In the genomic region with DNA sequence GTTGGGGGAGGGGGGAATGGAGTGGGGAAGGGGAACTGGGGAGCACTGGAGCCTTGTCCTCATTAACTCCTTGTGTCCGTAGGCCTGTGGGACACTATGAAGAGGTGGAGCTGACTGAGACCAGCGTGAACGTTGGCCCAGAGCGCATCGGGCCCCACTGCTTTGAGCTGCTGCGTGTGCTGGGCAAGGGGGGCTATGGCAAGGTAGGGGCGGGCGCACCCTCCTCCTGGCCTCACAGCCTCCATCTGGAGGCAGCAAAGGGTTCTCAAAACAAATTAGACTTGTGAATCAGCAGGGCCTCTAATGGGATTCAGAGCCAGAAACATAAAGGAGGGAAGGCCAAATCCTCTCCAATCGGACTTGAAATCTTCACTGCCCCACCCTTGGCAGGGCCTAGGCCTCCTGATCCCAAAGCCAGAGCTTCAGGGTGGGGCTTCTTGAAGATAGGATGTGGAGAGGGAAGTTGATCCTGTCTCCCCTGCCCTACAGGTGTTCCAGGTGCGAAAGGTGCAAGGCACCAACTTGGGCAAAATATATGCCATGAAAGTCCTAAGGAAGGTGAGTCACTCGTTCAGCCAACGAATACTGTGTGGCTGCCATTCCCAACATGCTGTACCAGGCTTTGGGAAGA, we compare ENCODE assay signal across 10 cellular contexts. TPM values are rescaled to one million over a fixed set of nuclear protein-coding genes. Genes with fewer than 3 reads are reported as not detected.
DNase-seq lines count a peak whose midpoint lies in the region; ATAC-seq, FAIRE-seq and TF ChIP-seq lines count a peak whose summit lies in the region.
"Had no signal": no experiment of that assay in that cellular context is flagged by ENCODE, and none has a peak within 500 bp of the region (broad histone marks: within the 10 kb centered on the region; RNA-seq: fewer than 3 reads in every experiment).

No MANE protein-coding gene starts in this region.

- DNase-seq in A549 (ENCODE audit: low read depth in 1 of 2, low spot score in 1 of 2) (no peak), chondrocyte (ENCODE audit: low spot score) (no peak), GF-D8 (lab: John Stamatoyannopoulos, UW) (no peak), NCI-H146 (lab: John Stamatoyannopoulos, UW) (no peak)

- FAIRE-seq in A549 (lab: Jason Lieb, UNC), result no peak

- H3K9me3 ChIP-seq in A549, result no peaks in the 10 kb centered on the region
- H3K9me3 ChIP-seq in HUES64 (ENCODE audit: insufficient read depth, low read depth, low read length), result no peaks in the 10 kb centered on the region
- no peaks in the 10 kb centered on the region for H3K9me3 ChIP-seq in mucosa of stomach (ENCODE audit: control insufficient read depth, low read length)

- ATAC-seq in A549 (peak in 1 of 2 experiments; percentile 8; a peak in 3 of 6 replicates), HG03432 (IDR thresholded peaks at IDR 0.05; ENCODE audit: unreplicated experiment) (no peak), HG02970 (IDR thresholded peaks at IDR 0.05; ENCODE audit: low FRiP score, unreplicated experiment) (no peak)

- peak overlapping the region; percentile 90 for H3K4me3 Mint-ChIP-seq in chondrocyte (ENCODE audit: unreplicated experiment)

- peaks cover 2% of the 10 kb centered on the region for H3K36me3 Mint-ChIP-seq in chondrocyte (ENCODE audit: low read depth)

- no peak for TF ChIP-seq EP300 in A549 (IDR thresholded peaks at IDR 0.05)

- POLR2A ChIA-PET in A549 (lab: Yijun Ruan, JAX), result interaction anchor here (0.5 to 1.6 kb wide), 5 partner anchors 10 to 815 kb away, joined by 3 to 5 read pairs (median 4); partner anchors contain the start of gene AIP

- H3K4me3 ChIP-seq in A549 (peak overlapping the region; percentile 73), HUES64 (ENCODE audit: low read length) (peak overlapping the region; percentile 90), mucosa of stomach (ENCODE audit: low read length) (peak overlapping the region; percentile 74)

- H3K27me3 Mint-ChIP-seq in chondrocyte (ENCODE audit: low read depth), result no peaks in the 10 kb centered on the region

- H3K27ac ChIP-seq in A549 (peak overlapping the region; percentile 77 to 94), HUES64 (ENCODE audit: low read depth, low read length) (peak overlapping the region; percentile 31; the same call in 1 of the 2 replicates)

- TF ChIP-seq RAD21 in A549 (conservative IDR thresholded peaks at IDR 0.05 in 1 of 2, IDR thresholded peaks at IDR 0.05 in 1 of 2), result no peak

- H3K27ac Mint-ChIP-seq in chondrocyte (ENCODE audit: unreplicated experiment), result peak overlapping the region; percentile 95

- peaks cover 17% of the 10 kb centered on the region for H3K4me1 Mint-ChIP-seq in chondrocyte (ENCODE audit: low read depth)

- TF ChIP-seq POLR2A in A549 (IDR thresholded peaks at IDR 0.05; ENCODE audit: low read length), result no peak

- peaks cover 22% of the 10 kb centered on the region; the same call in 1 of the 2 replicates for H3K36me3 ChIP-seq in HUES64 (ENCODE audit: insufficient read depth, low read length)
- H3K36me3 ChIP-seq in mucosa of stomach (ENCODE audit: control insufficient read depth, insufficient read depth, low read length), result peaks cover 14% of the 10 kb centered on the region

- H3K9me3 Mint-ChIP-seq in chondrocyte (ENCODE audit: low read depth), result no peaks in the 10 kb centered on the region

- H3K4me1 ChIP-seq in A549 (peaks cover 11% of the 10 kb centered on the region; the same call in 2 of the 3 replicates), HUES64 (ENCODE audit: insufficient read depth, low read length) (0 out of 2 replicates have a peak, but pooled peaks cover 3% of the 10 kb centered on the region), mucosa of stomach (ENCODE audit: control insufficient read depth, insufficient read depth, low read length) (peaks cover 10% of the 10 kb centered on the region)

- WGBS in A549 (ENCODE audit: missing lambda C conversion rate), result 48% methylated on average over 12 of the region's 12 CpGs
- 63% methylated on average over 12 of the region's 12 CpGs for WGBS in HUES64

- CTCF ChIA-PET in A549 (lab: Yijun Ruan, JAX), result interaction anchor here (0.7 to 1.4 kb wide), 6 partner anchors 9 to 167 kb away, joined by 3 to 6 read pairs (median 3); partner anchors contain the start of genes PPP1CA and PTPRCAP

- H3K9ac ChIP-seq in HUES64 (ENCODE audit: low read depth, low read length) (peak overlapping the region; percentile 81; the same call in 1 of the 2 replicates), mucosa of stomach (ENCODE audit: low read length) (peak overlapping the region; percentile 88)

- peak overlapping the region; percentile 85 for H3K4me2 ChIP-seq in A549

- H3K27me3 ChIP-seq in HUES64 (ENCODE audit: insufficient read depth, low read length) (no peaks in the 10 kb centered on the region), mucosa of stomach (ENCODE audit: control insufficient read depth, insufficient read depth, low read length) (no peaks in the 10 kb centered on the region)

- TF ChIP-seq CTCF in A549 (IDR thresholded peaks at IDR 0.05), result no peak
- no peak for TF ChIP-seq CTCF in chondrocyte (IDR thresholded peaks at IDR 0.05)

TF ChIP-seq in A549, 52 proteins besides CTCF, POLR2A, EP300 and RAD21 (continues in another document):
- no peak for TF ChIP-seq HEYL (CRISPR knock-in tag; IDR thresholded peaks at IDR 0.05)
- TF ChIP-seq CEBPB (IDR thresholded peaks at IDR 0.05), result no peak
- no peak for TF ChIP-seq EHMT2 (IDR thresholded peaks at IDR 0.05; ENCODE audit: low read depth)
- no peak for TF ChIP-seq USF2 (IDR thresholded peaks at IDR 0.05)
- TF ChIP-seq KDM5A (IDR thresholded peaks at IDR 0.05), result no peak
- TF ChIP-seq, protein P1, sequence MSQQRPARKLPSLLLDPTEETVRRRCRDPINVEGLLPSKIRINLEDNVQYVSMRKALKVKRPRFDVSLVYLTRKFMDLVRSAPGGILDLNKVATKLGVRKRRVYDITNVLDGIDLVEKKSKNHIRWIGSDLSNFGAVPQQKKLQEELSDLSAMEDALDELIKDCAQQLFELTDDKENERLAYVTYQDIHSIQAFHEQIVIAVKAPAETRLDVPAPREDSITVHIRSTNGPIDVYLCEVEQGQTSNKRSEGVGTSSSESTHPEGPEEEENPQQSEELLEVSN (IDR thresholded peaks at IDR 0.05; ENCODE audit: borderline replicate concordance, low read depth), result no peak
- TF ChIP-seq TFCP2L1 (CRISPR knock-in tag; IDR thresholded peaks at IDR 0.05), result no peak
- TF ChIP-seq NR3C1 (IDR thresholded peaks at IDR 0.05), result no peak
- no peak for TF ChIP-seq TP53 (CRISPR knock-in tag; IDR thresholded peaks at IDR 0.05)
- no peak for TF ChIP-seq FOSB (CRISPR knock-in tag; IDR thresholded peaks at IDR 0.05)
- no peak for TF ChIP-seq HDAC2 (IDR thresholded peaks at IDR 0.05)

RNA-seq across cellular contexts. Expression of gene RPS6KB2, which starts 0.9 kb away (rescaled TPM):
- polyA plus RNA-seq in A549 (2011; rRNA removed) (34.6 and 40.9 TPM in 2 replicates), A549 (2017; fragmentation: RNase III; extraction: RNeasy Plus Mini Kit Qiagen cat#74134 plus additional on column Dnase treatment) (45.4 to 49.2 TPM (median 47.9 TPM) in 3 replicates)
- polyA plus RNA-seq in A549 (2012; cell fraction: cytosol; rRNA removed), result 62.6 and 76.3 TPM in 2 replicates
- 84.6 and 97.2 TPM in 2 replicates for polyA plus RNA-seq in A549 (2012; cell fraction: nucleus; rRNA removed)
- polyA minus RNA-seq in A549 (2011; rRNA and poly(A)+ RNA removed), result 46.6 and 50.6 TPM in 2 replicates
- polyA plus RNA-seq in HUES64 (2013, experiment 1 of 2), result 36.4 TPM
- 36.1 TPM for polyA plus RNA-seq in HUES64 (2013, experiment 2 of 2)
- total RNA-seq in chondrocyte, result 40.3 to 44.2 TPM (median 42.3 TPM) in 3 replicates

RNA-seq across cellular contexts. Expression of gene PTPRCAP, which starts 8.3 kb away (rescaled TPM):
- polyA plus RNA-seq in A549 (2011; rRNA removed) (0.19 and 0.34 TPM in 2 replicates), A549 (2017; fragmentation: RNase III; extraction: RNeasy Plus Mini Kit Qiagen cat#74134 plus additional on column Dnase treatment) (0.25 to 0.56 TPM (median 0.36 TPM) in 3 replicates)
- polyA plus RNA-seq in A549 (2012; cell fraction: cytosol; rRNA removed), result 1.0 and 1.1 TPM in 2 replicates
- polyA plus RNA-seq in A549 (2012; cell fraction: nucleus; rRNA removed), result 6.2 and 11.0 TPM in 2 replicates
- polyA minus RNA-seq in A549 (2011; rRNA and poly(A)+ RNA removed), result 0.25 TPM in 1 of 2 replicates, not detected in the other
- polyA plus RNA-seq in HUES64 (2013, experiment 1 of 2), result 0.75 TPM
- 0.95 TPM for polyA plus RNA-seq in HUES64 (2013, experiment 2 of 2)
- total RNA-seq in chondrocyte, result 0.47 to 0.95 TPM (median 0.73 TPM) in 3 replicates
- total RNA-seq: RPMI7951 had no signal

RNA-seq across cellular contexts. Expression of gene CARNS1, which starts 13.7 kb away (rescaled TPM):
- 0.08 and 0.15 TPM in 2 replicates for polyA plus RNA-seq in A549 (2011; rRNA removed)
- polyA plus RNA-seq in A549 (2012; cell fraction: cytosol; rRNA removed), result 0.08 and 0.12 TPM in 2 replicates
- 0.55 and 0.59 TPM in 2 replicates for polyA plus RNA-seq in A549 (2012; cell fraction: nucleus; rRNA removed)
- polyA plus RNA-seq in A549 (2017; fragmentation: RNase III; extraction: RNeasy Plus Mini Kit Qiagen cat#74134 plus additional on column Dnase treatment), result 0.09 to 0.12 TPM (median 0.10 TPM) in 3 replicates
- 0.21 TPM in 1 of 2 replicates, not detected in the other for polyA minus RNA-seq in A549 (2011; rRNA and poly(A)+ RNA removed)
- polyA plus RNA-seq in HUES64 (2013, experiment 1 of 2), result 0.25 TPM
- 0.19 TPM for polyA plus RNA-seq in HUES64 (2013, experiment 2 of 2)
- total RNA-seq in chondrocyte, result 0.36 to 1.8 TPM (median 1.8 TPM) in 3 replicates
- total RNA-seq: RPMI7951 had no signal

RNA-seq across cellular contexts. Expression of gene CORO1B, which starts 14.1 kb away (rescaled TPM):
- 34.6 and 38.0 TPM in 2 replicates for polyA plus RNA-seq in A549 (2011; rRNA removed)
- polyA plus RNA-seq in A549 (2012; cell fraction: cytosol; rRNA removed), result 87.1 and 110 TPM in 2 replicates
- polyA plus RNA-seq in A549 (2012; cell fraction: nucleus; rRNA removed), result 110 and 189 TPM in 2 replicates
- 37.9 to 46.0 TPM (median 44.2 TPM) in 3 replicates for polyA plus RNA-seq in A549 (2017; fragmentation: RNase III; extraction: RNeasy Plus Mini Kit Qiagen cat#74134 plus additional on column Dnase treatment)
- polyA minus RNA-seq in A549 (2011; rRNA and poly(A)+ RNA removed), result 31.3 and 58.1 TPM in 2 replicates
- 56.4 TPM for polyA plus RNA-seq in HUES64 (2013, experiment 1 of 2)
- polyA plus RNA-seq in HUES64 (2013, experiment 2 of 2), result 60.1 TPM
- 74.7 to 80.9 TPM (median 80.1 TPM) in 3 replicates for total RNA-seq in chondrocyte

RNA-seq across cellular contexts. Expression of gene GPR152, which starts 23.4 kb away (rescaled TPM):
- polyA plus RNA-seq in A549 (2011; rRNA removed) (not detected in 2 replicates), A549 (2017; fragmentation: RNase III; extraction: RNeasy Plus Mini Kit Qiagen cat#74134 plus additional on column Dnase treatment) (not detected in 3 replicates)
- polyA plus RNA-seq in A549 (2012; cell fraction: cytosol; rRNA removed), result not detected in 2 replicates
- polyA plus RNA-seq in A549 (2012; cell fraction: nucleus; rRNA removed), result not detected in 2 replicates
- 0.34 TPM in 1 of 2 replicates, not detected in the other for polyA minus RNA-seq in A549 (2011; rRNA and poly(A)+ RNA removed)
- polyA plus RNA-seq in HUES64 (2013, experiment 1 of 2), result not detected
- not detected for polyA plus RNA-seq in HUES64 (2013, experiment 2 of 2)
- not detected in 3 replicates for total RNA-seq in chondrocyte
- total RNA-seq: pulmonary artery endothelial cell, RPMI7951 had no signal
